Comparison of ENCODE assay signal across 2 cellular contexts in genomic region chr3:171054921-171055320, GRCh38.
TF ChIP-seq lines count a peak whose summit lies in the region.

No MANE protein-coding gene starts in this region.

TF ChIP-seq in A549, 52 proteins besides CTCF, POLR2A, EP300 and RAD21:
- no peak for TF ChIP-seq RNF2 (IDR thresholded peaks at IDR 0.05; ENCODE audit: borderline replicate concordance, low read depth)
- no peak for TF ChIP-seq CEBPB (IDR thresholded peaks at IDR 0.05)
- TF ChIP-seq HOXA7 (CRISPR knock-in tag; IDR thresholded peaks at IDR 0.05) = no peak
- no peak for TF ChIP-seq FOSB (CRISPR knock-in tag; IDR thresholded peaks at IDR 0.05)
- no peak for TF ChIP-seq JUNB (IDR thresholded peaks at IDR 0.05)
- TF ChIP-seq, protein P1, sequence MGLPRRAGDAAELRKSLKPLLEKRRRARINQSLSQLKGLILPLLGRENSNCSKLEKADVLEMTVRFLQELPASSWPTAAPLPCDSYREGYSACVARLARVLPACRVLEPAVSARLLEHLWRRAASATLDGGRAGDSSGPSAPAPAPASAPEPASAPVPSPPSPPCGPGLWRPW (IDR thresholded peaks at IDR 0.05) = no peak
- TF ChIP-seq, protein P2, sequence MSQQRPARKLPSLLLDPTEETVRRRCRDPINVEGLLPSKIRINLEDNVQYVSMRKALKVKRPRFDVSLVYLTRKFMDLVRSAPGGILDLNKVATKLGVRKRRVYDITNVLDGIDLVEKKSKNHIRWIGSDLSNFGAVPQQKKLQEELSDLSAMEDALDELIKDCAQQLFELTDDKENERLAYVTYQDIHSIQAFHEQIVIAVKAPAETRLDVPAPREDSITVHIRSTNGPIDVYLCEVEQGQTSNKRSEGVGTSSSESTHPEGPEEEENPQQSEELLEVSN (IDR thresholded peaks at IDR 0.05; ENCODE audit: borderline replicate concordance, low read depth) = no peak
- no peak for TF ChIP-seq JUN (IDR thresholded peaks at IDR 0.05)
- TF ChIP-seq HOXB13 (CRISPR knock-in tag; IDR thresholded peaks at IDR 0.05; ENCODE audit: low read depth) = no peak
- TF ChIP-seq USF2 (IDR thresholded peaks at IDR 0.05) = no peak
- no peak for TF ChIP-seq CBX8 (IDR thresholded peaks at IDR 0.05)
- TF ChIP-seq ZFP36 (IDR thresholded peaks at IDR 0.05; ENCODE audit: borderline replicate concordance, partially characterized antibody) = no peak
- no peak for TF ChIP-seq HEYL (CRISPR knock-in tag; IDR thresholded peaks at IDR 0.05)
- no peak for TF ChIP-seq MAFK (IDR thresholded peaks at IDR 0.05; ENCODE audit: partially characterized antibody)
- TF ChIP-seq RCOR1 (IDR thresholded peaks at IDR 0.05; ENCODE audit: low read depth, low read length) = no peak
- no peak for TF ChIP-seq NFE2L2 (conservative IDR thresholded peaks at IDR 0.05; ENCODE audit: low read length)

TF ChIP-seq in IMR-90, 13 proteins besides CTCF, POLR2A, EP300 and RAD21:
- 0 out of 2 replicates have a peak, but pooled peaks have one; percentile 3 for TF ChIP-seq CEBPB (IDR thresholded peaks at IDR 0.05; ENCODE audit: low read depth, low read length)
- TF ChIP-seq SMC3 (IDR thresholded peaks at IDR 0.05; ENCODE audit: low read depth, low read length) = no peak
TF ChIP-seq in IMR-90: peak in this region for 1.
